In the genomic region with DNA sequence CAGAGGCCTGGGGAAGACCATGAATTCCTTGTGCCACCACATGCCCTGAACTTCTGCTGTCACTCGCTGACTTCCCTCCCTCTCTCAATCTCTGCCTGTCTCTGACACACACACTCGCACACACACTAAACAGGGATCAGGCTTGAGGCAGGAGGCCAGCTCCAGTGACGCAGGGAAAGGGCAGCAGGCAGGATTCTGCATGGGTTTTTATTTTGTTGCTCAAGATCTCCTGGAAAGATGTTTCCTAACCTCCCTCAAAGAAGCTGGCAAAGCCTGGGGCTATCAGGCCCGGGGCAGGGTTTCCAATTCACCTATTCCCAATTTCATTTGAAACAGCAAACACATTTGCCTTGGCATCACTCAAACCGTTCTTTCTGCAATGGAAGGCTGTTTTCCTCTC, we compare ENCODE assay signal across 25 cellular contexts. TPM values are rescaled to one million over a fixed set of nuclear protein-coding genes. Genes with fewer than 3 reads are reported as not detected.
DNase-seq lines count a peak whose midpoint lies in the region; TF ChIP-seq lines count a peak whose summit lies in the region.
"Had no signal": no experiment of that assay in that cellular context is flagged by ENCODE, and none has a peak within 500 bp of the region (broad histone marks: within the 10 kb centered on the region; RNA-seq: fewer than 3 reads in every experiment).

No MANE protein-coding gene starts in this region.

- no peak for TF ChIP-seq CTCF in sigmoid colon (IDR thresholded peaks at IDR 0.05)

- no peak for TF ChIP-seq EP300 in sigmoid colon (IDR thresholded peaks at IDR 0.05)

- no peaks in the 10 kb centered on the region for H3K9me3 ChIP-seq in sigmoid colon
- H3K9me3 ChIP-seq: upper lobe of left lung had no signal

- 87% methylated on average over 5 of the region's 5 CpGs for WGBS in sigmoid colon, 2 donors

- intact Hi-C loops in sigmoid colon (cut with DNase I), result no loop called here

- H3K4me1 ChIP-seq in sigmoid colon, result no peaks in the 10 kb centered on the region

- peak; percentile 35 for DNase-seq in EH (ENCODE audit: low read depth)
- DNase-seq in RPMI7951 (ENCODE audit: low read depth), result peak; percentile 26
- peak; percentile 74 for DNase-seq in fibroblast of peridontal ligament (ENCODE audit: extremely low read depth)
- DNase-seq in sigmoid colon, result peak; percentile 40
- DNase-seq in stimulated activated CD4-positive, alpha-beta T cell treated with anti-CD3 and anti-CD28 coated beads, Interleukin-2, amount 100 ng/mL, for 48 hours, result no peak
- no peak for DNase-seq in NCI-H1092 treated with DMSO at 0.1 percent for 48 hours (lab: John Stamatoyannopoulos, UW)
- no peak for DNase-seq in SKM-1 treated with dmso at 0.1 percent for 144 hours (lab: John Stamatoyannopoulos, UW; ENCODE audit: unreplicated experiment)
- DNase-seq: activated CD8-positive, alpha-beta memory T cell treated with anti-CD3 and anti-CD28 coated beads, Interleukin-2, amount 50 U/mL, for 4 hours; Calu3; left cardiac atrium; MM.1S; natural killer cell; NCI-H146; posterior cingulate gyrus; SHP77; stimulated activated CD4-positive, alpha-beta T cell treated with anti-CD3 and anti-CD28 coated beads, Interleukin-2, amount 100 ng/mL, for 24 hours; stimulated activated naive CD8-positive, alpha-beta T cell treated with anti-CD3 and anti-CD28 coated beads, Interleukin-15, Interleukin-2, amounts not matched to agents 100 U/mL and 50 U/mL, for 24 hours; T-helper 1 cell; upper lobe of left lung had no signal

- TF ChIP-seq POLR2A in sigmoid colon (IDR thresholded peaks at IDR 0.05), result no peak

- H3K27me3 ChIP-seq in sigmoid colon, result peaks cover 0 to 13% (median 9%) of the 10 kb centered on the region in 3 donors
- H3K27me3 ChIP-seq: BLaER1, upper lobe of left lung had no signal

- H3K4me3 ChIP-seq in sigmoid colon, result no peak overlapping the region
- H3K4me3 ChIP-seq: BLaER1, skin epidermis, upper lobe of left lung had no signal

- H3K27ac ChIP-seq in sigmoid colon, result no peak overlapping the region
- H3K27ac ChIP-seq: BLaER1, skin epidermis, upper lobe of left lung had no signal

- H3K36me3 ChIP-seq in sigmoid colon, result no peaks in the 10 kb centered on the region

RNA-seq across cellular contexts. Expression of a gene that starts 27.7 kb away (rescaled TPM):
- total RNA-seq in RPMI7951 (2014; rRNA removed; shearing (Covaris generic)), result 16.1 and 17.7 TPM in 2 replicates
- total RNA-seq in sigmoid colon, result 10 to 100 TPM; 22.7 to 48.5 (median 35.3) TPM
- polyA plus RNA-seq in sigmoid colon, result 10 to 100 TPM; 13.9 to 29.9 (median 27.0) TPM

RNA-seq across cellular contexts. Expression of a gene that starts 31.6 kb away (rescaled TPM):
- total RNA-seq in RPMI7951 (2014; rRNA removed; shearing (Covaris generic)), result 4.5 and 7.3 TPM in 2 replicates
- total RNA-seq in sigmoid colon, result 10 to 100 TPM; 11.5 to 41.5 (median 19.3) TPM
- 10 to 100 TPM in 1 of 3 donors, 1 to 10 TPM in 2; 3.7 to 25.9 (median 6.0) TPM for polyA plus RNA-seq in sigmoid colon

RNA-seq across cellular contexts. Expression of a gene that starts 33.1 kb away (rescaled TPM):
- total RNA-seq in RPMI7951 (2014; rRNA removed; shearing (Covaris generic)), result not detected in 2 replicates
- under 1 TPM in 1 of 4 donors, not detected in 3; 0.71 TPM for total RNA-seq in sigmoid colon
- polyA plus RNA-seq in sigmoid colon, result 10 to 100 TPM in 1 of 3 donors, 1 to 10 TPM in 2; 3.7 to 30.9 (median 4.2) TPM
- total RNA-seq: activated CD4-positive, alpha-beta T cell treated with anti-CD3 and anti-CD28 coated beads, Interleukin-2, amount 10 ng/mL, durations not matched to agents 24 days and 14 days; activated T-helper 2 cell treated with anti-CD3 and anti-CD28 coated beads, Interferon-gamma antibody, Interleukin-2, Interleukin-4, amounts not matched to agents 10 μg/mL and 5 μg/mL and 100 μg/mL, durations not matched to agents 14 hours and 24 hours and 36 hours; epithelial cell of proximal tubule; natural killer cell had no signal
- polyA plus RNA-seq: IgD-negative memory B cell had no signal

RNA-seq across cellular contexts. Expression of a gene that starts 52.8 kb away (rescaled TPM):
- 7.1 and 9.0 TPM in 2 replicates for total RNA-seq in RPMI7951 (2014; rRNA removed; shearing (Covaris generic))
- total RNA-seq in sigmoid colon, result 10 to 100 TPM; 44.2 to 82.6 (median 65.3) TPM
- 10 to 100 TPM in 2 of 3 donors, 1 to 10 TPM in 1; 9.9 to 45.5 (median 12.0) TPM for polyA plus RNA-seq in sigmoid colon

Comparison
In these comparisons a context has a peak if more than half of its experiments do, and no peak if none do; other contexts are left out.
1. DNase-seq: peak in EH (single experiment), RPMI7951 (single experiment), fibroblast of peridontal ligament (single experiment) and sigmoid colon (single experiment); none in stimulated activated CD4-positive, alpha-beta T cell treated with anti-CD3 and anti-CD28 coated beads, Interleukin-2, amount 100 ng/mL, for 48 hours (0 of 2), NCI-H1092 treated with DMSO at 0.1 percent for 48 hours (single experiment) and SKM-1 treated with dmso at 0.1 percent for 144 hours (single experiment).